Comparison of ENCODE assay signal across 8 cellular contexts in the genomic region with DNA sequence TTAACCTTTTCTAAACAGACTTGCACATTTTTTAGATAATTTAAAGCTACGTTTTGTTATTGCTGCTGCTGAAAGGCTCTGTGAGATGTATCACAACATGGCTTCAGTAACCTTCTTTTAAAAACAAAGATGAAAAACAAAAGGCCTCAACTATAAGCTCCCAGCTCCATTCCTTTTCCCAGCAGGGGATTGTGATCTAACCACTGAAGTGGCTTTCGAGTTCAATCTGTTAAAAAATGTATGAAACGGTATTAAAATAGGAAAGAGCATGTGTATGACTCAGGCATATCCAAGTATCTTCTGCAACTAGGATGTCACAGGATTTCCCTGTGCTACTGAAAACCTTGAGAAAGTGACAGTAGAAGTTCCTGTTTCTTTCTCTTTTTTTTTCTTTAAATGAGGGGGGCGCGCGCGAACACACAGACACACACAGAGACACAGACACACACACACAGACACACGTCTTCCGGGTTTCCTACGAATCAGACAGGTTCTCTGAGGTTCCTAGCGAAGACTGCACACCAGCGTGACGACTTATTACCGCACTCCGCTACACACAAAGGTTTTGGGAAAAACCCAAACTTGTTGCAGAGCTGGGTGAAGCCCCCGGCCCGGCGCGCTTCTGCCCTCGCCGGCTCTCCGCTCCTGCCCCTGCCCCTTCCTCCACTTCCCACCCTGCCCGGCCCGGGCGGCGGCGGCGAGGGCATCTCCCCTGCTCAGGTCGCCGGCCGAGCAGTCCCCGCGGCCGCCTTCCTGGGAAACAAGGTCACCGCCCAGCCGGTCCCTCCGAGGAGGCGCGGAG.
DNase-seq lines count a peak whose midpoint lies in the region; ATAC-seq, FAIRE-seq and TF ChIP-seq lines count a peak whose summit lies in the region.

No MANE protein-coding gene starts in this region.

- no peaks in the 10 kb centered on the region for H3K9me2 ChIP-seq in OCI-LY1 (ENCODE audit: low read depth, low read length)

- H2AFZ ChIP-seq in OCI-LY1 (ENCODE audit: low read length), result no peak overlapping the region
- H2AFZ ChIP-seq in fibroblast of lung (ENCODE audit: low read length), result no peak overlapping the region

- TF ChIP-seq CTCF in A549 (IDR thresholded peaks at IDR 0.05) (no peak), OCI-LY1 (IDR thresholded peaks at IDR 0.05; ENCODE audit: low read length) (peak; percentile 18; the same call in 1 of the 2 replicates), fibroblast of lung (conservative IDR thresholded peaks at IDR 0.05 in 1 of 2, IDR thresholded peaks at IDR 0.05 in 1 of 2; ENCODE audit: low read depth in 1 of 2, low read length in 2 of 2) (no peak), nephron (IDR thresholded peaks at IDR 0.05; ENCODE audit: unreplicated experiment in 3 of 3) (no peak)

- H3K27ac Mint-ChIP-seq in activated T-cell treated with anti-CD3 and anti-CD28 coated beads, Interleukin-2, amount 50 U/mL, for 72 hours, result peak overlapping the region; percentile 96
- peak overlapping the region; percentile 98 to 99 (median 98) for H3K27ac Mint-ChIP-seq in nephron
- peak overlapping the region; percentile 96 for H3K27ac Mint-ChIP-seq in stimulated activated naive CD8-positive, alpha-beta T cell treated with anti-CD3 and anti-CD28 coated beads, Interleukin-15, Interleukin-2, amounts not matched to agents 100 ng/mL and 50 ng/mL, for 24 hours

- WGBS in A549 (ENCODE audit: missing lambda C conversion rate), result under 1% methylated on average over 15 of the region's 39 CpGs

- H3K27me3 Mint-ChIP-seq in activated T-cell treated with anti-CD3 and anti-CD28 coated beads, Interleukin-2, amount 50 U/mL, for 72 hours (ENCODE audit: low read depth), result no peaks in the 10 kb centered on the region
- no peaks in the 10 kb centered on the region for H3K27me3 Mint-ChIP-seq in nephron (ENCODE audit: low read depth)
- H3K27me3 Mint-ChIP-seq in stimulated activated naive CD8-positive, alpha-beta T cell treated with anti-CD3 and anti-CD28 coated beads, Interleukin-15, Interleukin-2, amounts not matched to agents 100 ng/mL and 50 ng/mL, for 24 hours, result no peaks in the 10 kb centered on the region

- H3K9ac ChIP-seq in OCI-LY1 (ENCODE audit: low read length) (peak overlapping the region; percentile 60), fibroblast of lung (ENCODE audit: insufficient read depth, low read length) (peak overlapping the region; percentile 93)

- POLR2A ChIA-PET in A549 (lab: Yijun Ruan, JAX), result interaction anchor here (0.6 to 1.6 kb wide), 7 partner anchors 18 to 564 kb away, joined by 3 to 4 read pairs (median 3); no protein-coding TSS in a partner anchor

- peaks cover 2% of the 10 kb centered on the region in 2 donors for H3K36me3 Mint-ChIP-seq in activated T-cell treated with anti-CD3 and anti-CD28 coated beads, Interleukin-2, amount 50 U/mL, for 72 hours (ENCODE audit: insufficient read depth in 2 of 2)
- no peaks in the 10 kb centered on the region for H3K36me3 Mint-ChIP-seq in nephron (ENCODE audit: low read depth)
- no peaks in the 10 kb centered on the region for H3K36me3 Mint-ChIP-seq in stimulated activated naive CD8-positive, alpha-beta T cell treated with anti-CD3 and anti-CD28 coated beads, Interleukin-15, Interleukin-2, amounts not matched to agents 100 ng/mL and 50 ng/mL, for 24 hours (ENCODE audit: low read depth)

- peak overlapping the region; percentile 96 for H3K4me2 ChIP-seq in A549
- peak overlapping the region; percentile 47 for H3K4me2 ChIP-seq in OCI-LY1 (ENCODE audit: low read length)
- peak overlapping the region; percentile 80 for H3K4me2 ChIP-seq in fibroblast of lung (ENCODE audit: extremely low read depth, insufficient read depth, low read length)

- H3K79me2 ChIP-seq in OCI-LY1 (ENCODE audit: insufficient read depth, low read length) (no peaks in the 10 kb centered on the region), fibroblast of lung (ENCODE audit: control insufficient read depth, insufficient read depth, low read length) (peaks cover 81% of the 10 kb centered on the region)

- H4K20me1 ChIP-seq in OCI-LY1 (ENCODE audit: insufficient read depth, low read length) (no peaks in the 10 kb centered on the region), fibroblast of lung (ENCODE audit: control insufficient read depth, extremely low read depth, insufficient read depth, low read length) (peaks cover 2% of the 10 kb centered on the region)

- no peaks in the 10 kb centered on the region for H3K36me3 ChIP-seq in OCI-LY1 (ENCODE audit: insufficient read depth, low read length)
- no peaks in the 10 kb centered on the region for H3K36me3 ChIP-seq in fibroblast of lung (ENCODE audit: control insufficient read depth, insufficient read depth, low read length)

- H3F3A ChIP-seq in OCI-LY1 (ENCODE audit: insufficient read depth, low read length), result no peaks in the 10 kb centered on the region

- FAIRE-seq in A549 (lab: Jason Lieb, UNC), result no peak

- peak overlapping the region; percentile 86 to 97 for H3K4me3 Mint-ChIP-seq in activated T-cell treated with anti-CD3 and anti-CD28 coated beads, Interleukin-2, amount 50 U/mL, for 72 hours
- H3K4me3 Mint-ChIP-seq in nephron, result peak overlapping the region; percentile 93 to 100 (median 94)
- H3K4me3 Mint-ChIP-seq in stimulated activated naive CD8-positive, alpha-beta T cell treated with anti-CD3 and anti-CD28 coated beads, Interleukin-15, Interleukin-2, amounts not matched to agents 100 ng/mL and 50 ng/mL, for 24 hours, result peak overlapping the region; percentile 96

- peak overlapping the region; percentile 77 for H3K4me3 ChIP-seq in A549
- peak overlapping the region; percentile 66 for H3K4me3 ChIP-seq in OCI-LY1 (ENCODE audit: low read depth, low read length, poor library complexity, severe bottlenecking)
- peak overlapping the region; percentile 47 to 90 (median 70) for H3K4me3 ChIP-seq in fibroblast of lung (replicated peaks in 1 of 4; ENCODE audit: control extremely low read depth in 1 of 4, insufficient read depth in 1 of 4, low read depth in 3 of 4, low read length in 4 of 4)

- peak in 1 of 2 experiments; percentile 13; a peak in 2 of 5 replicates for TF ChIP-seq RAD21 in A549 (conservative IDR thresholded peaks at IDR 0.05 in 1 of 2, IDR thresholded peaks at IDR 0.05 in 1 of 2)

- no peaks in the 10 kb centered on the region for H3K9me3 Mint-ChIP-seq in activated T-cell treated with anti-CD3 and anti-CD28 coated beads, Interleukin-2, amount 50 U/mL, for 72 hours
- H3K9me3 Mint-ChIP-seq in nephron, result no peaks in the 10 kb centered on the region
- H3K9me3 Mint-ChIP-seq in stimulated activated naive CD8-positive, alpha-beta T cell treated with anti-CD3 and anti-CD28 coated beads, Interleukin-15, Interleukin-2, amounts not matched to agents 100 ng/mL and 50 ng/mL, for 24 hours, result no peaks in the 10 kb centered on the region

- H3K27me3 ChIP-seq in OCI-LY1 (ENCODE audit: insufficient read depth, low read length) (no peaks in the 10 kb centered on the region), fibroblast of lung (ENCODE audit: control insufficient read depth, insufficient read depth, low read length) (no peaks in the 10 kb centered on the region)

- H3K9me3 ChIP-seq in A549, result no peaks in the 10 kb centered on the region
- H3K9me3 ChIP-seq in OCI-LY1 (ENCODE audit: low read length), result no peaks in the 10 kb centered on the region
- H3K9me3 ChIP-seq in fibroblast of lung (ENCODE audit: control insufficient read depth, insufficient read depth, low read depth, low read length), result no peaks in the 10 kb centered on the region

- peaks cover 36% of the 10 kb centered on the region for H3K4me1 Mint-ChIP-seq in activated T-cell treated with anti-CD3 and anti-CD28 coated beads, Interleukin-2, amount 50 U/mL, for 72 hours (ENCODE audit: low read depth)
- peaks cover 80% of the 10 kb centered on the region for H3K4me1 Mint-ChIP-seq in nephron
- H3K4me1 Mint-ChIP-seq in stimulated activated naive CD8-positive, alpha-beta T cell treated with anti-CD3 and anti-CD28 coated beads, Interleukin-15, Interleukin-2, amounts not matched to agents 100 ng/mL and 50 ng/mL, for 24 hours (ENCODE audit: low read depth), result peaks cover 37% of the 10 kb centered on the region

- peak; percentile 69 to 71 for ATAC-seq in A549
- peak; percentile 44 for ATAC-seq in GM18873 (IDR thresholded peaks at IDR 0.05; ENCODE audit: low FRiP score, unreplicated experiment)
- peak; percentile 54 for ATAC-seq in HG03175 (IDR thresholded peaks at IDR 0.05; ENCODE audit: unreplicated experiment)
- ATAC-seq in activated T-cell treated with anti-CD3 and anti-CD28 coated beads, Interleukin-2, amount 50 U/mL, for 72 hours (replicated peaks in 1 of 2), result peak; percentile 60 to 67

- H3K4me1 ChIP-seq in A549 (peaks cover 63% of the 10 kb centered on the region), OCI-LY1 (ENCODE audit: insufficient read depth, low read length, severe bottlenecking) (peaks cover 19% of the 10 kb centered on the region), fibroblast of lung (ENCODE audit: control insufficient read depth, extremely low read depth, insufficient read depth, low read length) (peaks cover 20% of the 10 kb centered on the region)

- no peak for TF ChIP-seq EP300 in A549 (IDR thresholded peaks at IDR 0.05)

- CTCF ChIA-PET in A549 (lab: Yijun Ruan, JAX), result interaction anchor here (0.6 to 1.7 kb wide), 5 partner anchors 14 to 587 kb away, joined by 3 to 4 read pairs (median 3); no protein-coding TSS in a partner anchor

- TF ChIP-seq POLR2A in A549 (IDR thresholded peaks at IDR 0.05; ENCODE audit: low read length), result peak; percentile 19; the same call in 1 of the 2 replicates

- H3K27ac ChIP-seq in A549 (peak overlapping the region; percentile 91 to 99), OCI-LY1 (ENCODE audit: low read depth, low read length, poor library complexity, severe bottlenecking) (no peak overlapping the region), fibroblast of lung (ENCODE audit: insufficient read depth, low read length) (peak overlapping the region; percentile 92)

- DNase-seq in A549 (ENCODE audit: low read depth in 1 of 2, low spot score in 1 of 2) (peak; percentile 27 to 88), fibroblast of lung (ENCODE audit: low read depth in 2 of 2) (peak; percentile 82 to 84)
- DNase-seq in activated T-cell treated with anti-CD3 and anti-CD28 coated beads, Interleukin-2, amount 50 U/mL, for 72 hours, result peak; percentile 69 to 71

TF ChIP-seq in A549, 52 proteins besides CTCF, POLR2A, EP300 and RAD21 (continues in another document):
- no peak for TF ChIP-seq KDM1A (IDR thresholded peaks at IDR 0.05; ENCODE audit: low read depth)
- TF ChIP-seq SREBF2 (IDR thresholded peaks at IDR 0.05), result no peak
- no peak for TF ChIP-seq HOXA7 (CRISPR knock-in tag; IDR thresholded peaks at IDR 0.05)
- TF ChIP-seq, protein P1, sequence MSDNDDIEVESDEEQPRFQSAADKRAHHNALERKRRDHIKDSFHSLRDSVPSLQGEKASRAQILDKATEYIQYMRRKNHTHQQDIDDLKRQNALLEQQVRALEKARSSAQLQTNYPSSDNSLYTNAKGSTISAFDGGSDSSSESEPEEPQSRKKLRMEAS (IDR thresholded peaks at IDR 0.05), result peak; percentile 61
- TF ChIP-seq FOSB (CRISPR knock-in tag; IDR thresholded peaks at IDR 0.05), result no peak
- TF ChIP-seq JUN (IDR thresholded peaks at IDR 0.05), result peak; percentile 11 to 37; a peak in 3 of 5 replicates
